In genomic region chr11:81224396-81224795, GRCh38 we compare ENCODE assay signal across 19 cellular contexts.
DNase-seq lines count a peak whose midpoint lies in the region; FAIRE-seq and TF ChIP-seq lines count a peak whose summit lies in the region.
"Had no signal": no experiment of that assay in that cellular context is flagged by ENCODE, and none has a peak within 500 bp of the region (broad histone marks: within the 10 kb centered on the region; RNA-seq: fewer than 3 reads in every experiment).

No MANE protein-coding gene starts in this region.

- H2BK15ac ChIP-seq in mesenchymal stem cell (ENCODE audit: low read depth, poor library complexity, severe bottlenecking), result no peak overlapping the region

- in situ Hi-C loops in mammary epithelial cell (cut with MboI; ENCODE audit: low sequenced_read_pairs in 2 of 2), result no loop called here

- no peaks in the 10 kb centered on the region for H3K79me1 ChIP-seq in mesenchymal stem cell (replicated peaks; ENCODE audit: low read length, poor library complexity, severe bottlenecking)

- no peak overlapping the region for H3K4ac ChIP-seq in mesenchymal stem cell (ENCODE audit: low read depth in 1 of 2, low read length in 2 of 2)

- intact Hi-C loops in MCF 10A (cut with micrococcal nuclease), result no loop called here
- intact Hi-C loops in mammary epithelial cell (cut with micrococcal nuclease), result no loop called here

- H3K23ac ChIP-seq in mesenchymal stem cell (ENCODE audit: low read length in 2 of 2), result no peak overlapping the region

- no peak overlapping the region for H3K27ac ChIP-seq in mammary epithelial cell (ENCODE audit: insufficient read depth, low read depth, low read length)
- H3K27ac ChIP-seq in mesenchymal stem cell (ENCODE audit: low read length, poor library complexity, severe bottlenecking), result peak overlapping the region; percentile 32
- no peak overlapping the region for H3K27ac ChIP-seq in MM.1S (ENCODE audit: low read length)
- H3K27ac ChIP-seq: 22Rv1, A549, C4-2B had no signal

- DNase-seq in MCF 10A (ENCODE audit: unreplicated experiment) (peak; percentile 8), mammary epithelial cell (no peak), choroid plexus epithelial cell (ENCODE audit: low read depth) (peak; percentile 89), mesenchymal stem cell (no peak), MM.1S (no peak), RCC 7860 (ENCODE audit: low spot score) (no peak), NOMO-1 (lab: John Stamatoyannopoulos, UW; ENCODE audit: unreplicated experiment in 2 of 2) (no peak)
- DNase-seq: AML-193; Caco-2; CD4-positive, alpha-beta T cell; DMS79 treated with DMSO at 0.1 percent for 48 hours; EL; GOT3; H7; HFFc6 had no signal

- BruUV-seq in MCF 10A (replicated peaks; lab: Mats Ljungman, UMichigan) (no TSS peak), mammary epithelial cell (replicated peaks; lab: Mats Ljungman, UMichigan) (no TSS peak)

- H4K8ac ChIP-seq in mesenchymal stem cell (ENCODE audit: low read length), result no peak overlapping the region

- H3K79me2 ChIP-seq in mammary epithelial cell (ENCODE audit: insufficient read depth, low read length) (no peaks in the 10 kb centered on the region), MM.1S (ENCODE audit: low read length) (no peaks in the 10 kb centered on the region)

- H3K4me3 ChIP-seq in mammary epithelial cell (replicated peaks in 1 of 3; ENCODE audit: insufficient read depth in 1 of 3, low read depth in 2 of 3, low read length in 3 of 3), result no peak overlapping the region
- no peak overlapping the region for H3K4me3 ChIP-seq in choroid plexus epithelial cell (ENCODE audit: low read depth, low read length)
- no peak overlapping the region for H3K4me3 ChIP-seq in mesenchymal stem cell (ENCODE audit: insufficient read depth in 1 of 2, low read depth in 1 of 2, low read length in 2 of 2)
- H3K4me3 ChIP-seq in MM.1S (ENCODE audit: low read length), result no peak overlapping the region
- H3K4me3 ChIP-seq: A549, GM12878 had no signal

- dilution Hi-C loops in mammary epithelial cell (cut with HindIII; ENCODE audit: low sequenced_read_pairs), result no loop called here

- CTCF ChIA-PET in MCF 10A (lab: Yijun Ruan, JAX), result interaction anchor here (1.4 kb wide), 1 partner anchor 24 kb away, joined by 4 read pairs; no protein-coding TSS in a partner anchor
- CTCF ChIA-PET in mammary epithelial cell (lab: Charles Lee; ENCODE audit: low non-redundant PET), result no interaction called here

- no peak overlapping the region for H2BK5ac ChIP-seq in mesenchymal stem cell (ENCODE audit: low read depth, low read length, poor library complexity, severe bottlenecking)

- H3K9ac ChIP-seq in mammary epithelial cell (ENCODE audit: insufficient read depth, low read length) (no peak overlapping the region), mesenchymal stem cell (ENCODE audit: low read length) (no peak overlapping the region), MM.1S (ENCODE audit: low read length) (no peak overlapping the region)

- peak overlapping the region; percentile 46 for H3K27ac Mint-ChIP-seq in MCF 10A (ENCODE audit: low read depth, unreplicated experiment)
- H3K27ac Mint-ChIP-seq: CD4-positive, alpha-beta T cell; HFFc6 had no signal

- H3K27me3 ChIP-seq in mammary epithelial cell (ENCODE audit: insufficient read depth, low read length), result no peaks in the 10 kb centered on the region
- H3K27me3 ChIP-seq in mesenchymal stem cell (ENCODE audit: control insufficient read depth in 1 of 2, insufficient read depth in 1 of 2, low read length in 2 of 2), result no peaks in the 10 kb centered on the region
- no peaks in the 10 kb centered on the region for H3K27me3 ChIP-seq in MM.1S (replicated peaks; ENCODE audit: insufficient read depth, low read length)

- H2AK5ac ChIP-seq in mesenchymal stem cell (ENCODE audit: low read length, severe bottlenecking), result no peak overlapping the region

- H2BK12ac ChIP-seq in mesenchymal stem cell (ENCODE audit: low read length in 2 of 2), result no peak overlapping the region

- H3K36me3 ChIP-seq in mammary epithelial cell (ENCODE audit: insufficient read depth, low read length) (no peaks in the 10 kb centered on the region), mesenchymal stem cell (ENCODE audit: control insufficient read depth in 1 of 2, insufficient read depth in 2 of 2, low read depth in 1 of 2, low read length in 2 of 2) (no peaks in the 10 kb centered on the region), MM.1S (replicated peaks; ENCODE audit: insufficient read depth, low read length) (no peaks in the 10 kb centered on the region)

- no peaks in the 10 kb centered on the region for H3K9me3 ChIP-seq in mammary epithelial cell (replicated peaks; ENCODE audit: insufficient read depth, low read length)
- no peaks in the 10 kb centered on the region for H3K9me3 ChIP-seq in mesenchymal stem cell (ENCODE audit: control insufficient read depth, low read length)
- no peaks in the 10 kb centered on the region for H3K9me3 ChIP-seq in MM.1S (replicated peaks; ENCODE audit: insufficient read depth, low read length)
- H3K9me3 ChIP-seq: A549, Caco-2 had no signal

- no peak overlapping the region for H3K18ac ChIP-seq in mesenchymal stem cell (ENCODE audit: low read depth in 1 of 2, low read length in 2 of 2)

- H3F3A ChIP-seq in MM.1S (ENCODE audit: insufficient read depth, low read length), result no peaks in the 10 kb centered on the region

- H3K4me1 ChIP-seq in mammary epithelial cell (ENCODE audit: insufficient read depth, low read length) (no peaks in the 10 kb centered on the region), mesenchymal stem cell (ENCODE audit: control insufficient read depth, insufficient read depth, low read depth, low read length) (no peaks in the 10 kb centered on the region), MM.1S (ENCODE audit: low read length) (no peaks in the 10 kb centered on the region)
- H3K4me1 ChIP-seq: A549 had no signal

- H3K4me2 ChIP-seq in mammary epithelial cell (ENCODE audit: insufficient read depth, low read depth, low read length) (no peak overlapping the region), mesenchymal stem cell (ENCODE audit: low read length, poor library complexity, severe bottlenecking) (no peak overlapping the region), MM.1S (ENCODE audit: low read depth, low read length) (no peak overlapping the region)
- H3K4me2 ChIP-seq: A549 had no signal

- TF ChIP-seq CTCF in MCF 10A (IDR thresholded peaks at IDR 0.05; ENCODE audit: unreplicated experiment), result no peak
- TF ChIP-seq CTCF in mammary epithelial cell (conservative IDR thresholded peaks at IDR 0.05 in 1 of 2, IDR thresholded peaks at IDR 0.05 in 1 of 2; ENCODE audit: extremely low read depth in 1 of 2, insufficient read depth in 1 of 2, low read depth in 1 of 2, low read length in 2 of 2), result no peak
- no peak for TF ChIP-seq CTCF in choroid plexus epithelial cell (conservative IDR thresholded peaks at IDR 0.05; ENCODE audit: low read depth, low read length)
- no peak for TF ChIP-seq CTCF in MM.1S (IDR thresholded peaks at IDR 0.05; ENCODE audit: low read length)

- FAIRE-seq in RCC 7860 (lab: Jason Lieb, UNC), result no peak
- FAIRE-seq: A549, GM12878 had no signal

- H3K9me3 Mint-ChIP-seq in MCF 10A (ENCODE audit: unreplicated experiment), result no peaks in the 10 kb centered on the region

- H3K14ac ChIP-seq in mesenchymal stem cell (ENCODE audit: low read length in 2 of 2), result no peak overlapping the region

- H3K36me3 Mint-ChIP-seq in MCF 10A (ENCODE audit: insufficient read depth, unreplicated experiment), result no peaks in the 10 kb centered on the region

- no peaks in the 10 kb centered on the region for H4K20me1 ChIP-seq in mammary epithelial cell (ENCODE audit: insufficient read depth, low read length)
- H4K20me1 ChIP-seq in MM.1S (ENCODE audit: insufficient read depth, low read length), result no peaks in the 10 kb centered on the region

- H3K4me3 Mint-ChIP-seq in MCF 10A (ENCODE audit: unreplicated experiment), result no peak overlapping the region
- H3K4me3 Mint-ChIP-seq: CD4-positive, alpha-beta T cell; HFFc6 had no signal

- H3K4me1 Mint-ChIP-seq in MCF 10A (ENCODE audit: insufficient read depth, unreplicated experiment), result peaks cover 6% of the 10 kb centered on the region

- H3K27me3 Mint-ChIP-seq in MCF 10A (ENCODE audit: insufficient read depth, unreplicated experiment), result no peaks in the 10 kb centered on the region
- H3K27me3 Mint-ChIP-seq: CD4-positive, alpha-beta T cell had no signal

- H4K91ac ChIP-seq in mesenchymal stem cell (ENCODE audit: low read length), result no peak overlapping the region

- 40% methylated on average over 3 of the region's 3 CpGs for WGBS in mammary epithelial cell (ENCODE audit: low coverage, missing lambda C conversion rate)
- WGBS in mesenchymal stem cell, result 62% methylated on average over 2 of the region's 3 CpGs

- no peaks in the 10 kb centered on the region for H3K9me2 ChIP-seq in MM.1S (replicated peaks; ENCODE audit: insufficient read depth, low read length)

- H2AFZ ChIP-seq in mammary epithelial cell (ENCODE audit: low read depth, low read length) (no peak overlapping the region), mesenchymal stem cell (ENCODE audit: low read depth, low read length) (no peak overlapping the region), MM.1S (ENCODE audit: low read length) (no peak overlapping the region)

- POLR2A ChIA-PET in MCF 10A (lab: Yijun Ruan, JAX), result interaction anchor here (0.6 kb wide), 1 partner anchor 213 kb away, joined by 3 read pairs; no protein-coding TSS in a partner anchor

- H2BK120ac ChIP-seq in mesenchymal stem cell (ENCODE audit: low read depth, low read length), result no peak overlapping the region

Comparison
In these comparisons a context has a peak if more than half of its experiments do, and no peak if none do; other contexts are left out.
1. DNase-seq: peak in MCF 10A (single experiment) and choroid plexus epithelial cell (single experiment); none in mammary epithelial cell (single experiment), mesenchymal stem cell (single experiment), MM.1S (single experiment), RCC 7860 (single experiment) and NOMO-1 (0 of 2).